8 cellular contexts compared by ENCODE assay signal in the genomic region with DNA sequence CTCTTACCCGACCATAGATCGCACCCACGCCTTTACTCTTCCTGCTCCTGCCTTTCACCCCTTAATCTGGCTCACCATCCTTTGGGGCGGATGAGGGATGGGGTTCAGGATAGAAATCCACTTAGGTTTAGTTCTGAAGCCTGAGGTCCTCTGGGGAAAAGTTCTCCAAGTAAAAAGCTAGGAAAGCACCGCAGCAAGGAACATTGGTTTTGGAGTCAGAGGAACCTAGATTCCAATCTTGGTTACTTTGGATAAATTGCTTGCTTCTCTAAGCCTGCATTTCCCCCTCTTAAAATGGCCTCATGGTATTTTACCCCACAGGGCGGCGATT. TPM values are rescaled to one million over a fixed set of nuclear protein-coding genes. Genes with fewer than 3 reads are reported as not detected.
A peak's percentile ranks its signal among the peaks of the same experiment; 100 is the strongest.
DNase-seq lines count a peak whose midpoint lies in the region; ATAC-seq, FAIRE-seq and TF ChIP-seq lines count a peak whose summit lies in the region.

No MANE protein-coding gene starts in this region.

- no peak for TF ChIP-seq RAD21 in K562 (CRISPR knock-in tag; conservative IDR thresholded peaks at IDR 0.05 in 1 of 2, IDR thresholded peaks at IDR 0.05 in 1 of 2)

- H4K20me1 ChIP-seq in K562 (replicated peaks; ENCODE audit: control insufficient read depth, insufficient read depth, low read length) = no peaks in the 10 kb centered on the region

- POLR2A ChIA-PET in K562 (lab: Yijun Ruan, JAX) = interaction anchor here (0.6 to 3.2 kb wide), 8 partner anchors 9 to 136 kb away, joined by 3 to 23 read pairs (median 4); no protein-coding TSS in a partner anchor

- H3K4me3 ChIP-seq in right atrium auricular region (peak overlapping the region; percentile 88 to 98), K562 (peak overlapping the region; percentile 68), muscle layer of duodenum (ENCODE audit: low read depth in 1 of 2, low read length in 2 of 2) (peak overlapping the region; percentile 34 to 84), vagina (peak overlapping the region; percentile 92)

- TF ChIP-seq EP300 in K562 (IDR thresholded peaks at IDR 0.05; ENCODE audit: low read length) = no peak

- H3K27me3 ChIP-seq in right atrium auricular region (no peaks in the 10 kb centered on the region), K562 (ENCODE audit: control insufficient read depth in 2 of 2, insufficient read depth in 2 of 2, low read length in 2 of 2) (no peaks in the 10 kb centered on the region), muscle layer of duodenum (ENCODE audit: low read depth, low read length) (no peaks in the 10 kb centered on the region), vagina (no peaks in the 10 kb centered on the region)

- peaks cover 7% of the 10 kb centered on the region; the same call in 2 of the 3 replicates for H3K79me2 ChIP-seq in K562 (ENCODE audit: control insufficient read depth, insufficient read depth, low read length)

- DNase-seq in right atrium auricular region (ENCODE audit: low spot score) = no peak
- DNase-seq in Right ventricle myocardium inferior (ENCODE audit: missing footprints) = no peak
- DNase-seq in K562 (ENCODE audit: extremely low read depth in 1 of 4, low spot score in 3 of 4) = peak in 1 of 4 experiments; percentile 40
- no peak for DNase-seq in vagina (ENCODE audit: extremely low spot score in 2 of 2)
- DNase-seq in left lobe of liver (ENCODE audit: low spot score) = no peak
- no peak for DNase-seq in stimulated activated CD4-positive, alpha-beta T cell treated with anti-CD3 and anti-CD28 coated beads, Interleukin-1b, Interleukin-23, amount 100 ng/mL, for 48 hours
- DNase-seq in NK-92 treated with Interleukin-12 subunit alpha and Interleukin-12 subunit beta, amount 100 ng/mL, for 24 hours (lab: John Stamatoyannopoulos, UW) = no peak

- ATAC-seq in Right ventricle myocardium inferior = no peak
- ATAC-seq in K562 = no peak
- no peak for ATAC-seq in left lobe of liver

- CTCF ChIA-PET in K562 (lab: Yijun Ruan, JAX; ENCODE audit: low intra/inter-chr PET ratio) = interaction anchor here (0.7 kb wide), 1 partner anchor 63 kb away, joined by 3 read pairs; no protein-coding TSS in a partner anchor

- no peak for FAIRE-seq in K562 (lab: Jason Lieb, UNC)

- no peaks in the 10 kb centered on the region for H3K9me3 ChIP-seq in right atrium auricular region
- H3K9me3 ChIP-seq in K562 (replicated peaks; ENCODE audit: control insufficient read depth, insufficient read depth, low read depth, low read length) = no peaks in the 10 kb centered on the region
- H3K9me3 ChIP-seq in muscle layer of duodenum (ENCODE audit: control insufficient read depth in 1 of 2, low read length in 2 of 2) = no peaks in the 10 kb centered on the region
- H3K9me3 ChIP-seq in vagina = no peaks in the 10 kb centered on the region

- WGBS in K562 (ENCODE audit: insufficient coverage, low coverage, missing lambda C conversion rate) = 31% methylated on average over 7 of the region's 7 CpGs

- TF ChIP-seq POLR2A in K562 (conservative IDR thresholded peaks at IDR 0.05) = no peak; the same call in 1 of the 2 replicates
- TF ChIP-seq POLR2A in vagina (IDR thresholded peaks at IDR 0.05) = no peak

- H3K27ac ChIP-seq in right atrium auricular region = peak overlapping the region; percentile 93 to 97
- H3K27ac ChIP-seq in K562 (ENCODE audit: extremely low read depth, low read depth, low read length) = peak overlapping the region; percentile 38; the same call in 2 of the 3 replicates
- H3K27ac ChIP-seq in muscle layer of duodenum (ENCODE audit: low read length) = no peak overlapping the region
- peak overlapping the region; percentile 93 for H3K27ac ChIP-seq in vagina

- H3K4me1 ChIP-seq in right atrium auricular region (peaks cover 0 to 36% of the 10 kb centered on the region in 2 donors), K562 (replicated peaks in 1 of 2; ENCODE audit: control insufficient read depth in 2 of 2, insufficient read depth in 2 of 2, low read length in 2 of 2) (peaks cover 32 to 34% of the 10 kb centered on the region in 2 experiments), muscle layer of duodenum (ENCODE audit: control insufficient read depth in 1 of 2, insufficient read depth in 2 of 2, low read length in 2 of 2) (peaks cover 0 to 20% of the 10 kb centered on the region in 2 donors), vagina (peaks cover 22% of the 10 kb centered on the region)

- BruUV-seq in K562 (replicated peaks; lab: Mats Ljungman, UMichigan) = no TSS peak

- in situ Hi-C loops in K562 (cut with MboI) = no loop called here

- H3K4me2 ChIP-seq in K562 (ENCODE audit: insufficient read depth, low read length) = peak overlapping the region; percentile 84

- H3K9ac ChIP-seq in K562 (ENCODE audit: insufficient read depth in 1 of 2, low read depth in 2 of 2, low read length in 2 of 2) = peak overlapping the region; percentile 18 to 38; a peak in 2 of 4 replicates

- no peaks in the 10 kb centered on the region for H3K9me1 ChIP-seq in K562 (ENCODE audit: control insufficient read depth, insufficient read depth, low read length)

- peak overlapping the region; percentile 91 for H2AFZ ChIP-seq in K562 (ENCODE audit: low read depth, low read length)

- intact Hi-C loops in Right ventricle myocardium inferior (cut with DNase I) = loop anchor here (2.0 kb wide), 1 partner anchor 140 kb away; the partner anchor contains the start of gene HNRNPR
- intact Hi-C loops in K562 (cut with micrococcal nuclease) = no loop called here
- intact Hi-C loops in vagina (cut with DNase I) = loop anchor here (10.0 kb wide), 1 partner anchor 60 kb away; the partner anchor contains the start of gene TCEA3

- no peaks in the 10 kb centered on the region for H3K36me3 ChIP-seq in right atrium auricular region
- H3K36me3 ChIP-seq in K562 (ENCODE audit: control insufficient read depth, insufficient read depth, low read length) = no peaks in the 10 kb centered on the region
- no peaks in the 10 kb centered on the region for H3K36me3 ChIP-seq in muscle layer of duodenum (ENCODE audit: control insufficient read depth in 1 of 2, insufficient read depth in 2 of 2, low read length in 2 of 2)
- H3K36me3 ChIP-seq in vagina = no peaks in the 10 kb centered on the region

- TF ChIP-seq CTCF in right atrium auricular region (IDR thresholded peaks at IDR 0.05) (no peak), K562 (IDR thresholded peaks at IDR 0.05 in 2 of 3, conservative IDR thresholded peaks at IDR 0.05 in 1 of 3; ENCODE audit: insufficient read depth in 2 of 3, low read depth in 1 of 3, low read length in 3 of 3) (no peak), vagina (IDR thresholded peaks at IDR 0.05) (no peak)

TF ChIP-seq in K562, 482 proteins besides CTCF, POLR2A, EP300 and RAD21 (continues in another document):
- TF ChIP-seq HDAC2 (IDR thresholded peaks at IDR 0.05) = peak; percentile 6; the same call in 1 of the 2 replicates
- no peak for TF ChIP-seq FOXA3 (CRISPR knock-in tag; conservative IDR thresholded peaks at IDR 0.05 in 1 of 2, IDR thresholded peaks at IDR 0.05 in 1 of 2)
- peak; percentile 52 for TF ChIP-seq CHD4 (IDR thresholded peaks at IDR 0.05; ENCODE audit: insufficient read depth, insufficient replicate concordance, low read depth, low read length, poor library complexity, severe bottlenecking)
- no peak for TF ChIP-seq KDM1A (IDR thresholded peaks at IDR 0.05)
- no peak for TF ChIP-seq POLR2AphosphoS5 (IDR thresholded peaks at IDR 0.05; ENCODE audit: control insufficient read depth, insufficient read depth, low read depth, low read length)

RNA-seq across cellular contexts. Expression of gene ASAP3, which starts 1.0 kb away (rescaled TPM):
- total RNA-seq in right atrium auricular region = 10 to 100 TPM; 38.6 to 47.2 TPM
- total RNA-seq in Right ventricle myocardium inferior = 44.3 TPM
- 34.4 and 65.3 TPM in 2 replicates for total RNA-seq in K562 (2011; cell fraction: chromatin; rRNA removed; ENCODE audit: low replicate concordance)
- 32.2 and 34.5 TPM in 2 replicates for total RNA-seq in K562 (2011; cell fraction: nucleolus; rRNA removed)
- total RNA-seq in K562 (2011; cell fraction: nucleoplasm; rRNA removed) = 33.9 and 40.0 TPM in 2 replicates
- total RNA-seq in K562 (2014; rRNA removed) = 19.0 and 23.0 TPM in 2 replicates
- 14.3 and 14.8 TPM in 2 replicates for total RNA-seq in K562 (2014; rRNA removed; fragmentation: Illumina TruSeq; extraction: Trizol)
- total RNA-seq in K562 (2015; rRNA removed; fragmentation: Illumina TruSeq; extraction: Trizol) = 15.7 and 17.4 TPM in 2 replicates
- 27.6 and 31.2 TPM in 2 replicates for total RNA-seq in K562 (2021)
- 16.1 and 25.4 TPM in 2 replicates for polyA plus RNA-seq in K562 (2011; rRNA removed)
- polyA plus RNA-seq in K562 (2011; cell fraction: cytosol; rRNA removed) = 17.1 and 17.2 TPM in 2 replicates
- 63.8 and 76.4 TPM in 2 replicates for polyA plus RNA-seq in K562 (2011; cell fraction: nucleus; rRNA removed)
- polyA plus RNA-seq in K562 (2012) = 17.6 and 38.9 TPM in 2 replicates
- polyA plus RNA-seq in K562 (2014; fragmentation: Illumina TruSeq; extraction: Trizol) = 21.3 and 22.3 TPM in 2 replicates
- polyA plus RNA-seq in K562 (2014; fragmentation: Nextera tagmentation; extraction: Ambion mirVana) = 1 to 10 TPM; 1.7 to 2.8 TPM
- polyA plus RNA-seq in K562 (2014; rRNA removed) = 17.9 and 20.3 TPM in 2 replicates
- polyA minus RNA-seq in K562 (2011; rRNA and poly(A)+ RNA removed) = 16.7 and 24.0 TPM in 2 replicates
- polyA minus RNA-seq in K562 (2011; cell fraction: cytosol; rRNA and poly(A)+ RNA removed) = 15.0 TPM in 2 replicates
- polyA minus RNA-seq in K562 (2011; cell fraction: nucleus; rRNA and poly(A)+ RNA removed) = 10.9 and 21.7 TPM in 2 replicates
- 79.1 TPM for total RNA-seq in vagina
- 16.7 TPM for total RNA-seq in left lobe of liver

RNA-seq across cellular contexts. Expression of gene E2F2, which starts 46.1 kb away (rescaled TPM):
- total RNA-seq in right atrium auricular region (under 1 TPM; 0.20 to 0.33 TPM), Right ventricle myocardium inferior (0.76 TPM), K562 (2014; rRNA removed) (14.9 and 19.9 TPM in 2 replicates), K562 (2014; rRNA removed; fragmentation: Illumina TruSeq; extraction: Trizol) (11.0 and 11.4 TPM in 2 replicates), K562 (2015; rRNA removed; fragmentation: Illumina TruSeq; extraction: Trizol) (11.7 and 12.0 TPM in 2 replicates), K562 (2021) (22.5 and 25.3 TPM in 2 replicates), vagina (2.9 TPM), left lobe of liver (0.15 TPM)
- 29.6 and 39.0 TPM in 2 replicates for total RNA-seq in K562 (2011; cell fraction: chromatin; rRNA removed; ENCODE audit: low replicate concordance)
- 13.2 and 15.8 TPM in 2 replicates for total RNA-seq in K562 (2011; cell fraction: nucleolus; rRNA removed)
- total RNA-seq in K562 (2011; cell fraction: nucleoplasm; rRNA removed) = 21.7 and 23.2 TPM in 2 replicates
- polyA plus RNA-seq in K562 (2011; rRNA removed) (3.1 and 4.2 TPM in 2 replicates), K562 (2014; fragmentation: Illumina TruSeq; extraction: Trizol) (14.3 and 16.1 TPM in 2 replicates), K562 (2014; fragmentation: Nextera tagmentation; extraction: Ambion mirVana) (1 to 10 TPM; 3.8 to 4.0 TPM), K562 (2014; rRNA removed) (10.1 and 10.3 TPM in 2 replicates)
- 3.0 and 3.9 TPM in 2 replicates for polyA plus RNA-seq in K562 (2011; cell fraction: cytosol; rRNA removed)
- 8.1 and 9.2 TPM in 2 replicates for polyA plus RNA-seq in K562 (2011; cell fraction: nucleus; rRNA removed)
- polyA plus RNA-seq in K562 (2012) = 9.2 and 10.2 TPM in 2 replicates
- polyA minus RNA-seq in K562 (2011; rRNA and poly(A)+ RNA removed) = 3.5 and 4.7 TPM in 2 replicates
- polyA minus RNA-seq in K562 (2011; cell fraction: cytosol; rRNA and poly(A)+ RNA removed) = 5.8 and 6.5 TPM in 2 replicates
- 5.1 and 8.9 TPM in 2 replicates for polyA minus RNA-seq in K562 (2011; cell fraction: nucleus; rRNA and poly(A)+ RNA removed)
